Comparison of ENCODE assay signal across 25 cellular contexts in genomic region chr7:114648680-114649079, GRCh38.
"Had no signal": no experiment of that assay in that cellular context is flagged by ENCODE, and none has a peak within 500 bp of the region (broad histone marks: within the 10 kb centered on the region; RNA-seq: fewer than 3 reads in every experiment).

No MANE protein-coding gene starts in this region.

- H3K9me3 Mint-ChIP-seq: activated CD4-positive, alpha-beta memory T cell treated with anti-CD3 and anti-CD28 coated beads for 36 hours; activated CD4-positive, alpha-beta T cell treated with anti-CD3 and anti-CD28 coated beads, Interleukin-2, amount 10 ng/mL, durations not matched to agents 24 days and 14 days; activated T-cell treated with anti-CD3 and anti-CD28 coated beads, Interleukin-2, amount 50 U/mL, for 24 hours; effector memory CD8-positive, alpha-beta T cell had no signal

- H3K36me3 Mint-ChIP-seq: activated CD4-positive, alpha-beta memory T cell treated with anti-CD3 and anti-CD28 coated beads for 36 hours; natural killer cell treated with Interleukin-12 subunit alpha and Interleukin-12 subunit beta and Interleukin-15 and Interleukin-18, amount 100 ng/mL, for 72 hours had no signal

- H3K4me3 ChIP-seq: gastrocnemius medialis, left ventricle myocardium inferior, mucosa of descending colon, testis, transverse colon had no signal

- H3K36me3 ChIP-seq: left ventricle myocardium inferior, transverse colon had no signal

- H3K27me3 ChIP-seq: gastrocnemius medialis, testis, transverse colon had no signal

- H3K4me1 Mint-ChIP-seq: activated CD4-positive, alpha-beta T cell treated with anti-CD3 and anti-CD28 coated beads, Interleukin-2, amount 10 ng/mL, durations not matched to agents 24 days and 14 days had no signal

- H3K27ac Mint-ChIP-seq: activated CD4-positive, alpha-beta memory T cell treated with anti-CD3 and anti-CD28 coated beads for 36 hours; activated CD4-positive, alpha-beta T cell treated with anti-CD3 and anti-CD28 coated beads, Interleukin-2, amount 10 ng/mL, durations not matched to agents 24 days and 14 days; activated T-cell treated with anti-CD3 and anti-CD28 coated beads, Interleukin-2, amount 50 U/mL, for 24 hours; effector memory CD8-positive, alpha-beta T cell; natural killer cell treated with Interleukin-12 subunit alpha and Interleukin-12 subunit beta and Interleukin-15 and Interleukin-18, amount 100 ng/mL, for 72 hours had no signal

- ATAC-seq: activated CD4-positive, CD25-positive, alpha-beta regulatory T cell treated with anti-CD3 and anti-CD28 coated beads, Interleukin-2, amount 50 U/mL, for 24 hours; effector memory CD8-positive, alpha-beta T cell; gastrocnemius medialis; mucosa of descending colon; natural killer cell treated with Interleukin-12 subunit alpha and Interleukin-12 subunit beta and Interleukin-15 and Interleukin-18, amount 100 ng/mL, for 72 hours; right cardiac atrium had no signal

- H3K4me3 Mint-ChIP-seq: activated CD4-positive, alpha-beta memory T cell treated with anti-CD3 and anti-CD28 coated beads for 36 hours; activated CD4-positive, alpha-beta T cell treated with anti-CD3 and anti-CD28 coated beads, Interleukin-2, amount 10 ng/mL, durations not matched to agents 24 days and 14 days; activated T-cell treated with anti-CD3 and anti-CD28 coated beads, Interleukin-2, amount 50 U/mL, for 24 hours; effector memory CD8-positive, alpha-beta T cell; natural killer cell treated with Interleukin-12 subunit alpha and Interleukin-12 subunit beta and Interleukin-15 and Interleukin-18, amount 100 ng/mL, for 72 hours had no signal

- H3K27ac ChIP-seq: gastrocnemius medialis, left ventricle myocardium inferior, testis, transverse colon, WERI-Rb-1 had no signal

- DNase-seq: activated CD4-positive, alpha-beta memory T cell treated with anti-CD3 and anti-CD28 coated beads for 36 hours; activated CD4-positive, alpha-beta T cell treated with anti-CD3 and anti-CD28 coated beads, Interleukin-2, amount 10 ng/mL, durations not matched to agents 24 days and 14 days; activated CD8-positive, alpha-beta memory T cell treated with anti-CD3 and anti-CD28 coated beads, Interleukin-2, amount 50 U/mL, for 48 hours; activated gamma-delta T cell treated with Interleukin-2 at 50 U/mL for 16 hours; activated naive CD4-positive, alpha-beta T cell treated with anti-CD3 and anti-CD28 coated beads, Interleukin-2, amount 50 U/mL, for 16 hours; activated T-cell treated with anti-CD3 and anti-CD28 coated beads, Interleukin-2, amount 50 U/mL, for 24 hours; amniotic stem cell; caudate nucleus; cortex of kidney; effector memory CD8-positive, alpha-beta T cell; erythroblast; gastrocnemius medialis; glutamatergic neuron; islet precursor cell; left ventricle myocardium inferior; mucosa of descending colon; right cardiac atrium; stimulated activated CD4-positive, alpha-beta T cell treated with anti-CD3 and anti-CD28 coated beads, Interleukin-15, amount 100 ng/mL, for 24 hours; stimulated activated CD4-positive, alpha-beta T cell treated with anti-CD3 and anti-CD28 coated beads, Interleukin-2, amount 100 ng/mL, for 24 hours; stimulated activated naive CD4-positive, alpha-beta T cell treated with Interleukin-2 at 50 U/mL for 16 hours; testis; transverse colon; WERI-Rb-1 had no signal
